In the genomic region with DNA sequence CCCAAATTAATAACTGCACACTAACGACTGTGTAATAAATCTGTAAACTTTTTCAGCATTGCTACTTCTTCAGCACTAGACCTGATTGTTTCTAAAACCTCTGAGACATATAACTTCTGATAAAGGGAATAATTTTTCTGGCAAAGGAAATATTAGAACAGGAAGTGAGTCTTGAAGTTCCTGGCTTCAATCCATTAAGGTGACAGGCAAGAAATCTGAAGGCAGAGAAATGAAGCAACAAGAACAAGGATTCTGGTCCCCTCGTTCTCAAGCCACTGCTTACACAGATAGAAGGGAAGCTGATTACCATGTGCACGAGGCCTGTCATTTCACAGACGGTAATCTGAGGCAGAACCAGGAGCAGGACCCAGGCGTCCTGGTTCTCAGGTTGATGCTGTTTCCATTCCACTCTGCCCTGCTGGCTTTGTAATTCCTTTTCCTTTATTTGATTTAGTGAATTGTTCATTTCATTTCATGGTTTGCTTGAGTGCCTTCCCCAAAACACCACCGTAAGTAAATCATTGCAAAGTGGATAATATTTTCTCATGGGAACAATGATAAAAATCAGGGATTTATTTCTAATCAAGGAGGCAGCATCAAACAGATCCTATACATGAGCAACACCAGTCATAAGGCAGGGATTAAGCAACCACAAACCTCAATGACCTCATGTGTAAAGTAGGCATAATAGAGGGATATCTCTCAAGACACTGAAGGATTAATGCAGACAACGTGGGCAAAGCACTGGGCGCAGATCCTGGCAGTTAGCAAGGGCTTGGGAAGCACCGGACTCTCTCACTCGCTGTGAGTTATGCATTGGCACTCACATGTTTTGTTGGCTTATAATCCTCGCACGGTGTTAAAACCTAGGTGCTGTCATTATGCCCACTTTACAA, we compare ENCODE assay signal across 15 cellular contexts.
DNase-seq lines count a peak whose midpoint lies in the region; ATAC-seq and TF ChIP-seq lines count a peak whose summit lies in the region.
"Had no signal": no experiment of that assay in that cellular context is flagged by ENCODE, and none has a peak within 500 bp of the region (broad histone marks: within the 10 kb centered on the region; RNA-seq: fewer than 3 reads in every experiment).

No MANE protein-coding gene starts in this region.

- peaks cover 1% of the 10 kb centered on the region for H3K27me3 Mint-ChIP-seq in chondrocyte (ENCODE audit: low read depth)

- H3K36me3 Mint-ChIP-seq in chondrocyte (ENCODE audit: low read depth) = no peaks in the 10 kb centered on the region
- H3K36me3 Mint-ChIP-seq: activated naive CD4-positive, alpha-beta T cell treated with anti-CD3 and anti-CD28 coated beads, Interleukin-2, amount 50 U/mL, for 24 hours; CD14-positive monocyte had no signal

- H3K9me3 ChIP-seq in MG63 (no peaks in the 10 kb centered on the region), lung (ENCODE audit: control insufficient read depth in 2 of 2, insufficient read depth in 1 of 2, low read length in 1 of 2) (no peaks in the 10 kb centered on the region)

- H3K36me3 ChIP-seq in MG63 (no peaks in the 10 kb centered on the region), lung (ENCODE audit: control insufficient read depth in 2 of 2, insufficient read depth in 2 of 2, low read length in 2 of 2) (no peaks in the 10 kb centered on the region)

- POLR2A ChIA-PET in GM10248 (lab: Yijun Ruan, JAX) = no interaction called here

- 65 to 70% methylated on average over 12 of the region's 12 CpGs for WGBS in lung, 2 donors

- no peak overlapping the region for H3K27ac ChIP-seq in lung (ENCODE audit: low read depth in 1 of 2, low read length in 1 of 2)

- H3K4me3 Mint-ChIP-seq in chondrocyte (ENCODE audit: unreplicated experiment) = no peak overlapping the region
- H3K4me3 Mint-ChIP-seq: activated CD8-positive, alpha-beta T cell treated with anti-CD3 and anti-CD28 coated beads, Interleukin-2, amount 10 ng/mL, durations not matched to agents 7 days and 5 days; activated naive CD4-positive, alpha-beta T cell treated with anti-CD3 and anti-CD28 coated beads, Interleukin-2, amount 50 U/mL, for 24 hours; CD14-positive monocyte had no signal

- H3K27me3 ChIP-seq in MG63 (no peaks in the 10 kb centered on the region), lung (ENCODE audit: control insufficient read depth, insufficient read depth) (no peaks in the 10 kb centered on the region)

- H3K4me3 ChIP-seq in MG63 = no peak overlapping the region
- no peak overlapping the region for H3K4me3 ChIP-seq in lung

- peaks cover 24% of the 10 kb centered on the region for H3K4me1 Mint-ChIP-seq in chondrocyte (ENCODE audit: low read depth)
- H3K4me1 Mint-ChIP-seq: activated naive CD4-positive, alpha-beta T cell treated with anti-CD3 and anti-CD28 coated beads, Interleukin-2, amount 50 U/mL, for 24 hours; CD14-positive monocyte had no signal

- CTCF ChIA-PET in GM10248 (lab: Yijun Ruan, JAX) = no interaction called here

- peaks cover 0 to 5% of the 10 kb centered on the region in 2 donors for H3K4me1 ChIP-seq in lung (ENCODE audit: control insufficient read depth in 2 of 2, insufficient read depth in 2 of 2, low read length in 2 of 2)

- H3K9me3 Mint-ChIP-seq in chondrocyte (ENCODE audit: low read depth) = no peaks in the 10 kb centered on the region
- H3K9me3 Mint-ChIP-seq: activated naive CD4-positive, alpha-beta T cell treated with anti-CD3 and anti-CD28 coated beads, Interleukin-2, amount 50 U/mL, for 24 hours had no signal

- TF ChIP-seq CTCF in chondrocyte (IDR thresholded peaks at IDR 0.05) (no peak), lung (IDR thresholded peaks at IDR 0.05; ENCODE audit: control extremely low read depth, extremely low read depth) (no peak), GM10248 (IDR thresholded peaks at IDR 0.05; ENCODE audit: control extremely low read depth, extremely low read depth, low read depth, missing control alignments) (no peak)

- ATAC-seq in lung (ENCODE audit: insufficient read depth, low FRiP score) (peak; percentile 25), GM19328 (IDR thresholded peaks at IDR 0.05; ENCODE audit: unreplicated experiment) (no peak), GM19324 (IDR thresholded peaks at IDR 0.05; ENCODE audit: low FRiP score, unreplicated experiment) (no peak)
- ATAC-seq: activated CD8-positive, alpha-beta T cell treated with anti-CD3 and anti-CD28 coated beads, Interleukin-2, amount 10 ng/mL, durations not matched to agents 7 days and 5 days had no signal

- DNase-seq in AG20443 (ENCODE audit: low spot score) = peak; percentile 39
- peak; percentile 88 for DNase-seq in MG63
- no peak for DNase-seq in chondrocyte (ENCODE audit: low spot score)
- DNase-seq in lung (ENCODE audit: low spot score) = no peak
- DNase-seq in dermis blood vessel endothelial cell = no peak
- DNase-seq in GM10248 (ENCODE audit: extremely low spot score) = no peak
- DNase-seq: activated CD8-positive, alpha-beta T cell treated with anti-CD3 and anti-CD28 coated beads, Interleukin-2, amount 10 ng/mL, durations not matched to agents 7 days and 5 days; effector CD8-positive, alpha-beta T cell; kidney; NCI-H1105; T-helper 1 cell had no signal

- peak overlapping the region; percentile 10 for H3K27ac Mint-ChIP-seq in chondrocyte (ENCODE audit: unreplicated experiment)
- H3K27ac Mint-ChIP-seq: activated CD8-positive, alpha-beta T cell treated with anti-CD3 and anti-CD28 coated beads, Interleukin-2, amount 10 ng/mL, durations not matched to agents 7 days and 5 days; activated naive CD4-positive, alpha-beta T cell treated with anti-CD3 and anti-CD28 coated beads, Interleukin-2, amount 50 U/mL, for 24 hours; CD14-positive monocyte had no signal

Comparison
In these comparisons a context has a peak if more than half of its experiments do, and no peak if none do; other contexts are left out.
1. DNase-seq: peak in AG20443 (single experiment) and MG63 (single experiment); none in chondrocyte (single experiment), lung (single experiment), dermis blood vessel endothelial cell (single experiment) and GM10248 (single experiment).